In genomic region chr2:68124321-68124720, GRCh38 we compare ENCODE assay signal across 21 cellular contexts.
"Had no signal": no experiment of that assay in that cellular context is flagged by ENCODE, and none has a peak within 500 bp of the region (broad histone marks: within the 10 kb centered on the region; RNA-seq: fewer than 3 reads in every experiment).

No MANE protein-coding gene starts in this region.

- H3K4me1 ChIP-seq: neural progenitor cell had no signal

- DNase-seq: activated CD4-positive, alpha-beta T cell treated with anti-CD3 and anti-CD28 coated beads for 36 hours; activated CD4-positive, alpha-beta T cell treated with anti-CD3 and anti-CD28 coated beads, Interleukin-2, amount 50 U/mL, for 48 hours; activated gamma-delta T cell; amniotic stem cell; dermis blood vessel endothelial cell; effector memory CD4-positive, alpha-beta T cell; gastrocnemius medialis; heart right ventricle; immature natural killer cell; naive thymus-derived CD4-positive, alpha-beta T cell; pancreas; sigmoid colon; spleen; stimulated activated CD4-positive, alpha-beta T cell treated with anti-CD3 and anti-CD28 coated beads, Interleukin-4, amount 100 ng/mL, for 4 hours; upper lobe of left lung had no signal

- H2AFZ ChIP-seq: neural progenitor cell had no signal

- H3K9ac ChIP-seq: neural progenitor cell had no signal

- H3K27ac ChIP-seq: cardiac muscle cell, esophagus muscularis mucosa, gastrocnemius medialis, heart right ventricle, neural progenitor cell, pancreas, sigmoid colon, spleen, thoracic aorta, upper lobe of left lung had no signal

- H3K27me3 ChIP-seq: cardiac muscle cell, esophagus muscularis mucosa, gastrocnemius medialis, heart right ventricle, neural progenitor cell, pancreas, sigmoid colon, spleen, upper lobe of left lung had no signal

- ATAC-seq: activated CD4-positive, alpha-beta T cell treated with anti-CD3 and anti-CD28 coated beads for 36 hours; activated naive CD4-positive, alpha-beta T cell treated with anti-CD3 and anti-CD28 coated beads, Interleukin-2, amount 50 U/mL, for 72 hours; gastrocnemius medialis; heart right ventricle; naive thymus-derived CD4-positive, alpha-beta T cell; pancreas; stimulated activated memory B cell treated with anti-CD40 and anti-IgM and Interleukin-4, amounts not matched to agents 10 μg/mL and 1 μg/mL and 100 μg/mL, for 72 hours had no signal

- H3K4me3 ChIP-seq: cardiac muscle cell, esophagus muscularis mucosa, gastrocnemius medialis, heart right ventricle, neural progenitor cell, pancreas, sigmoid colon, spleen, thoracic aorta, upper lobe of left lung had no signal

- H3K9me3 ChIP-seq: esophagus muscularis mucosa, gastrocnemius medialis, heart right ventricle, pancreas, sigmoid colon, spleen, thoracic aorta, upper lobe of left lung had no signal

- H3K4me2 ChIP-seq: neural progenitor cell had no signal

- H3K36me3 ChIP-seq: gastrocnemius medialis, neural progenitor cell, pancreas, sigmoid colon, spleen, upper lobe of left lung had no signal
